In the genomic region with DNA sequence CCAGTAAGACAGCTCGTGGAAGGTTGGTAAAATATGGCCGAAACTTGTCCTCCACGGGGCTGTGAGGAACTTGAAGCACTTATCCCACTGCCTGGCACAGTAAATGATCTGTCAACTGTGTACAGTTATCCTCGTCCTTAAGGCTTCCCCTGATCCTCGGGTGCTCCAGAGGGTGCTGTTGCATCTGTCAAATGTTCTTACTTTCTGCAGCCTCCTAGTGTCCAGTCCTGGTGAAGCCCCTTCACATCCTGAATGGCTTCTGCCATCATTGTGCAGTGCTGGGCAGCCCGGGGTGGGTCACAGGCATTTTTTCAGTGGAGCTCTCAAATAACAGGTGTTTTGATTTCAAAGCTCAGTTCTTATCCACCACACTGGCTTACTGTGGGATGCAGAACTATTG, we compare ENCODE assay signal across 6 cellular contexts. TPM values are rescaled to one million over a fixed set of nuclear protein-coding genes. Genes with fewer than 3 reads are reported as not detected.
"Had no signal": no experiment of that assay in that cellular context is flagged by ENCODE, and none has a peak within 500 bp of the region (broad histone marks: within the 10 kb centered on the region; RNA-seq: fewer than 3 reads in every experiment).

No MANE protein-coding gene starts in this region.

RNA-seq across cellular contexts. Expression of a gene that starts 51.2 kb away (rescaled TPM):
- total RNA-seq: LHCN-M2; MCF 10A; Right ventricle myocardium inferior; SJCRH30; T-helper 1 cell treated with Interleukin-12 subunit alpha and Interleukin-12 subunit beta and Interleukin-4 antibody, amounts not matched to agents 30 ng/mL and 1 ng/mL, for 36 hours had no signal
- polyA plus RNA-seq: IgD-negative memory B cell had no signal
